In the genomic region with DNA sequence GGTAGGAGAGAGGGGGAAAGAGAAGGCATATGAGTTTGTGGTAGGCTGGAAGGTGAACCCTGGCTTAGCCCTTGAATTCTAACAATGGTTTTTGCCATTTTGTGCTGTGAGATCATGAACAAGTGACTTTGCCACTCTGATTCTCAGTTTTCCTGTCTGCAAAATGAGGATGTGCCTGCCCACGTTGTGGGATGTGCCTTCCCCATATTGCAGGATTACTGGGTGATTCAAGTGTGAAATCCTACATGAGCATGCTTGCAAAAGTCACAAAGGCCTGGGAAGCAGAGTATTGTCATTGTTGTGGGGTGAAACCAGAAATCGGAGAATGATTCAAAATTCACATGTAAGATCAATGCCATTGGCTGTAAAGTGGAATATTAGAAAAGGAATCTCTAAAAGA, we compare ENCODE assay signal across 20 cellular contexts. TPM values are rescaled to one million over a fixed set of nuclear protein-coding genes. Genes with fewer than 3 reads are reported as not detected.
"Had no signal": no experiment of that assay in that cellular context is flagged by ENCODE, and none has a peak within 500 bp of the region (broad histone marks: within the 10 kb centered on the region; RNA-seq: fewer than 3 reads in every experiment).

No MANE protein-coding gene starts in this region.

- H3K27ac Mint-ChIP-seq: activated CD4-positive, alpha-beta memory T cell treated with anti-CD3 and anti-CD28 coated beads for 36 hours; activated naive CD8-positive, alpha-beta T cell treated with anti-CD3 and anti-CD28 coated beads for 36 hours; activated T-cell treated with anti-CD3 and anti-CD28 coated beads, Interleukin-2, amount 50 U/mL, for 72 hours; effector memory CD8-positive, alpha-beta T cell; nephron; stimulated activated naive CD8-positive, alpha-beta T cell treated with anti-CD3 and anti-CD28 coated beads, Interleukin-15, amount 100 ng/mL, for 72 hours; T-helper 2 cell treated with Interferon-gamma antibody and Interleukin-4, amounts not matched to agents 5 μg/mL and 100 μg/mL, for 36 hours had no signal

- H3K36me3 Mint-ChIP-seq: activated CD4-positive, alpha-beta memory T cell treated with anti-CD3 and anti-CD28 coated beads for 36 hours had no signal

- DNase-seq: activated CD4-positive, alpha-beta memory T cell treated with anti-CD3 and anti-CD28 coated beads for 36 hours; activated CD4-positive, alpha-beta T cell treated with anti-CD3 and anti-CD28 coated beads for 1 hour; activated gamma-delta T cell treated with Interleukin-2 at 50 U/mL for 16 hours; activated naive CD8-positive, alpha-beta T cell treated with anti-CD3 and anti-CD28 coated beads for 36 hours; activated T-cell treated with anti-CD3 and anti-CD28 coated beads, Interleukin-2, amount 50 U/mL, for 72 hours; effector memory CD8-positive, alpha-beta T cell; kidney; psoas muscle; sigmoid colon; stimulated activated CD4-positive, alpha-beta T cell treated with anti-CD3 and anti-CD28 coated beads, Interleukin-4, amount 100 ng/mL, for 1 hour; stimulated activated CD8-positive, alpha-beta memory T cell treated with anti-CD3 and anti-CD28 coated beads, Interleukin-4, amount 100 ng/mL, for 48 hours; stimulated activated naive CD8-positive, alpha-beta T cell treated with anti-CD3 and anti-CD28 coated beads, Interleukin-15, amount 100 ng/mL, for 72 hours; testis had no signal

- H3K36me3 ChIP-seq: sigmoid colon had no signal

- H3K9me3 Mint-ChIP-seq: activated CD4-positive, alpha-beta memory T cell treated with anti-CD3 and anti-CD28 coated beads for 36 hours; activated naive CD8-positive, alpha-beta T cell treated with anti-CD3 and anti-CD28 coated beads for 36 hours; activated T-cell treated with anti-CD3 and anti-CD28 coated beads, Interleukin-2, amount 50 U/mL, for 72 hours; effector memory CD8-positive, alpha-beta T cell; nephron; stimulated activated naive CD8-positive, alpha-beta T cell treated with anti-CD3 and anti-CD28 coated beads, Interleukin-15, amount 100 ng/mL, for 72 hours; T-helper 2 cell treated with Interferon-gamma antibody and Interleukin-4, amounts not matched to agents 5 μg/mL and 100 μg/mL, for 36 hours had no signal

- H3K27ac ChIP-seq: epithelial cell of prostate, hepatocyte, psoas muscle, testis had no signal

- ATAC-seq: activated T-cell treated with anti-CD3 and anti-CD28 coated beads, Interleukin-2, amount 50 U/mL, for 72 hours; effector memory CD8-positive, alpha-beta T cell; psoas muscle; stimulated activated naive CD8-positive, alpha-beta T cell treated with anti-CD3 and anti-CD28 coated beads, Interleukin-15, amount 100 ng/mL, for 72 hours had no signal

- H3K9me3 ChIP-seq: psoas muscle, sigmoid colon, testis had no signal

- H3K4me3 Mint-ChIP-seq: activated CD4-positive, alpha-beta memory T cell treated with anti-CD3 and anti-CD28 coated beads for 36 hours; activated naive CD8-positive, alpha-beta T cell treated with anti-CD3 and anti-CD28 coated beads for 36 hours; activated T-cell treated with anti-CD3 and anti-CD28 coated beads, Interleukin-2, amount 50 U/mL, for 72 hours; effector memory CD8-positive, alpha-beta T cell; nephron; stimulated activated naive CD8-positive, alpha-beta T cell treated with anti-CD3 and anti-CD28 coated beads, Interleukin-15, amount 100 ng/mL, for 72 hours; T-helper 2 cell treated with Interferon-gamma antibody and Interleukin-4, amounts not matched to agents 5 μg/mL and 100 μg/mL, for 36 hours had no signal

- H3K4me3 ChIP-seq: coronary artery, hepatocyte, lung, psoas muscle, sigmoid colon, testis had no signal

- H3K27me3 ChIP-seq: hepatocyte, testis had no signal

- H3K4me1 ChIP-seq: psoas muscle, sigmoid colon, testis had no signal

- H3K4me1 Mint-ChIP-seq: nephron had no signal

RNA-seq across cellular contexts. Expression of gene TVP23A, which starts 28.6 kb away (rescaled TPM):
- total RNA-seq: activated CD4-positive, alpha-beta memory T cell treated with anti-CD3 and anti-CD28 coated beads for 36 hours; activated naive CD8-positive, alpha-beta T cell treated with anti-CD3 and anti-CD28 coated beads for 36 hours; bronchial epithelial cell had no signal

RNA-seq across cellular contexts. Expression of gene CIITA, which starts 29.8 kb away (rescaled TPM):
- total RNA-seq: bronchial epithelial cell, hepatocyte had no signal
